Comparison of ENCODE assay signal across 18 cellular contexts in genomic region chr2:237546040-237546875, GRCh38. TPM values are rescaled to one million over a fixed set of nuclear protein-coding genes. Genes with fewer than 3 reads are reported as not detected.
DNase-seq lines count a peak whose midpoint lies in the region; ATAC-seq, FAIRE-seq and TF ChIP-seq lines count a peak whose summit lies in the region.
"Had no signal": no experiment of that assay in that cellular context is flagged by ENCODE, and none has a peak within 500 bp of the region (broad histone marks: within the 10 kb centered on the region; RNA-seq: fewer than 3 reads in every experiment).

No MANE protein-coding gene starts in this region.

- H3K27me3 ChIP-seq in astrocyte (ENCODE audit: insufficient read depth, low read length) (no peaks in the 10 kb centered on the region), left lung (no peaks in the 10 kb centered on the region)

- H3K9me3 Mint-ChIP-seq in astrocyte (ENCODE audit: unreplicated experiment) (peaks cover 2% of the 10 kb centered on the region), progenitor cell of endocrine pancreas (ENCODE audit: low read depth) (no peaks in the 10 kb centered on the region)

- no peak for DNase-seq in astrocyte (ENCODE audit: low read depth)
- no peak for DNase-seq in left lung
- DNase-seq in progenitor cell of endocrine pancreas (ENCODE audit: low spot score, unreplicated experiment) = no peak
- no peak for DNase-seq in mesenteric fat pad (ENCODE audit: low spot score)
- no peak for DNase-seq in GM12891 (ENCODE audit: insufficient read length, low spot score)
- no peak for DNase-seq in anterior cingulate cortex (lab: John Stamatoyannopoulos, UW)
- DNase-seq in NCI-H2081 (lab: John Stamatoyannopoulos, UW) = no peak
- DNase-seq: GF-D8, GOT3, NCI-H1048, NCI-H146, NCI-H510A treated with DMSO at 0.1 percent for 48 hours, NCI-H82, PC-9 had no signal

- H3K4me3 ChIP-seq in astrocyte (ENCODE audit: insufficient read depth, low read depth, low read length) (no peak overlapping the region), left lung (no peak overlapping the region)
- H3K4me3 ChIP-seq: PC-9 had no signal

- peak; percentile 28 for ATAC-seq in left lung

- H3K4me1 ChIP-seq in astrocyte (ENCODE audit: insufficient read depth, low read length) (no peaks in the 10 kb centered on the region), left lung (no peaks in the 10 kb centered on the region)

- no peaks in the 10 kb centered on the region for H4K20me1 ChIP-seq in astrocyte (ENCODE audit: insufficient read depth, low read length)

- H3K4me2 ChIP-seq in astrocyte (ENCODE audit: low read length) = no peak overlapping the region
- H3K4me2 ChIP-seq: PC-9 had no signal

- H3K4me1 Mint-ChIP-seq in astrocyte (ENCODE audit: low read depth, unreplicated experiment) (no peaks in the 10 kb centered on the region), progenitor cell of endocrine pancreas (ENCODE audit: low read depth) (peaks cover 8% of the 10 kb centered on the region)

- FAIRE-seq in astrocyte (lab: Jason Lieb, UNC) (no peak), GM12891 (lab: Jason Lieb, UNC) (no peak)

- H3K27ac Mint-ChIP-seq in astrocyte (ENCODE audit: unreplicated experiment) (no peak overlapping the region), progenitor cell of endocrine pancreas (peak overlapping the region; percentile 41)

- no peak for TF ChIP-seq CTCF in 22Rv1 (IDR thresholded peaks at IDR 0.05)
- TF ChIP-seq CTCF in astrocyte (IDR thresholded peaks at IDR 0.05; ENCODE audit: insufficient read depth, low read depth, low read length) = no peak
- TF ChIP-seq CTCF in left lung (IDR thresholded peaks at IDR 0.05) = no peak
- TF ChIP-seq CTCF in progenitor cell of endocrine pancreas (IDR thresholded peaks at IDR 0.05; ENCODE audit: unreplicated experiment) = no peak

- H3K27me3 Mint-ChIP-seq in astrocyte (ENCODE audit: low read depth, unreplicated experiment) (peaks cover 13% of the 10 kb centered on the region), progenitor cell of endocrine pancreas (peaks cover 5% of the 10 kb centered on the region)

- H3K79me2 ChIP-seq in astrocyte (ENCODE audit: insufficient read depth, low read length) = no peaks in the 10 kb centered on the region

- H3K9me3 ChIP-seq in astrocyte (ENCODE audit: insufficient read depth, low read depth, low read length) (no peaks in the 10 kb centered on the region), left lung (no peaks in the 10 kb centered on the region)

- H3K9ac ChIP-seq in astrocyte (ENCODE audit: low read length) = no peak overlapping the region

- peaks cover 35% of the 10 kb centered on the region for H3K36me3 ChIP-seq in astrocyte (ENCODE audit: insufficient read depth, low read length)
- H3K36me3 ChIP-seq in left lung = peaks cover 0 to 41% of the 10 kb centered on the region in 2 donors

- peak overlapping the region; percentile 23; the same call in 1 of the 2 replicates for H3K27ac ChIP-seq in 22Rv1
- no peak overlapping the region for H3K27ac ChIP-seq in astrocyte (ENCODE audit: low read depth, low read length)
- no peak overlapping the region for H3K27ac ChIP-seq in left lung
- H3K27ac ChIP-seq: C4-2B, PC-9 had no signal

- H3K36me3 Mint-ChIP-seq in astrocyte (ENCODE audit: low read depth, unreplicated experiment) = peaks cover 20% of the 10 kb centered on the region
- no peaks in the 10 kb centered on the region for H3K36me3 Mint-ChIP-seq in progenitor cell of endocrine pancreas (ENCODE audit: insufficient read depth)

- intact Hi-C loops in left lung (cut with DNase I) = no loop called here

- H3K4me3 Mint-ChIP-seq in astrocyte (ENCODE audit: unreplicated experiment) (peak overlapping the region; percentile 31), progenitor cell of endocrine pancreas (ENCODE audit: low read depth) (no peak overlapping the region)

- no peak for TF ChIP-seq POLR2A in GM12891 (IDR thresholded peaks at IDR 0.05; ENCODE audit: low read depth, low read length)

- no peak overlapping the region for H2AFZ ChIP-seq in astrocyte (ENCODE audit: low read depth, low read length)
- H2AFZ ChIP-seq: PC-9 had no signal

TF ChIP-seq in GM12891, 5 proteins besides CTCF, POLR2A, EP300 and RAD21:
- TF ChIP-seq SPI1 (IDR thresholded peaks at IDR 0.05; ENCODE audit: low read depth, low read length) = no peak
- no peak for TF ChIP-seq PAX5 (IDR thresholded peaks at IDR 0.05; ENCODE audit: insufficient read depth, low read length, severe bottlenecking)
- no peak for TF ChIP-seq TAF1 (IDR thresholded peaks at IDR 0.05; ENCODE audit: low read depth, low read length)
- no peak for TF ChIP-seq POLR2AphosphoS5 (IDR thresholded peaks at IDR 0.05; ENCODE audit: low read depth, low read length)
- no peak for TF ChIP-seq POU2F2 (IDR thresholded peaks at IDR 0.05; ENCODE audit: low read depth, low read length)

RNA-seq across cellular contexts. Expression of gene PRLH, which starts 20.1 kb away (rescaled TPM):
- not detected in 2 replicates for total RNA-seq in astrocyte
- total RNA-seq in left lung = not detected
- not detected in 2 replicates for total RNA-seq in progenitor cell of endocrine pancreas
- not detected for total RNA-seq in mesenteric fat pad
- polyA plus RNA-seq in GM12891 (2012; ENCODE audit: low read depth, missing spikeins) = not detected
- total RNA-seq: A172, MCF 10A, PC-9 had no signal

RNA-seq across cellular contexts. Expression of gene RAB17, which starts 44.3 kb away (rescaled TPM):
- 0.34 and 1.4 TPM in 2 replicates for total RNA-seq in astrocyte
- total RNA-seq in left lung = 10 to 100 TPM; 35.5 to 37.9 TPM
- total RNA-seq in progenitor cell of endocrine pancreas = 49.9 and 52.0 TPM in 2 replicates
- total RNA-seq in mesenteric fat pad = 0.87 TPM
- not detected for polyA plus RNA-seq in GM12891 (2012; ENCODE audit: low read depth, missing spikeins)

RNA-seq across cellular contexts. Expression of gene MLPH, which starts 59.2 kb away (rescaled TPM):
- 14.2 and 16.2 TPM in 2 replicates for total RNA-seq in astrocyte
- 100 to 1,000 TPM; 244 to 296 TPM for total RNA-seq in left lung
- 1.2 and 1.6 TPM in 2 replicates for total RNA-seq in progenitor cell of endocrine pancreas
- 7.3 TPM for total RNA-seq in mesenteric fat pad
- not detected for polyA plus RNA-seq in GM12891 (2012; ENCODE audit: low read depth, missing spikeins)

Comparison
In these comparisons a context has a peak if more than half of its experiments do, and no peak if none do; other contexts are left out.
1. RNA of gene RAB17, which starts 44.3 kb away (total RNA-seq): 49.9 to 52.0 TPM in progenitor cell of endocrine pancreas and 35.5 to 37.9 TPM in left lung; 0.34 to 1.4 TPM in astrocyte and 0.87 TPM in mesenteric fat pad (single experiment); every median in the first group is over 10 times any median in the second.
2. RNA of gene MLPH, which starts 59.2 kb away (total RNA-seq): 244 to 296 TPM in left lung; 14.2 to 16.2 TPM in astrocyte, 7.3 TPM in mesenteric fat pad (single experiment) and 1.2 to 1.6 TPM in progenitor cell of endocrine pancreas; every median in the first group is over 10 times any median in the second.